Comparison of ENCODE assay signal across 1 cellular context in the genomic region with DNA sequence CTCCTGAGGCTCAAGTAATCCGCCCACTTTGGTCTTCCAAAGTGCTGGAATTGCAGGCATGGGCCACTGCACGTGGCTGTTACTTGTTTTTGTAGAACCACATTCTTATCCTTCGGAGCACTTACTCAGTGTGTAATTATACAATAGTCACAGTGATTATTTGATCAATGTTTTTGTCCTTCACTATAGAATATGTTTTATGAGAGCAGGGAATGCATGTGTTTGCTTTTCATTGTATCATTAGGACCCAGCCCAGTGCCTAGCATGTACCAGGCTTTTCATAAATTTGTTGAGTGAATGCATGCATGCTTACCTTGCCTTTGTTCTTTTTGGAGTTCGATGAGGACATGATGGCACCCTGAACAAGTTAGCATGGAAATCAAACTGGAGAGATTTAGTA.
TF ChIP-seq lines count a peak whose summit lies in the region.

No MANE protein-coding gene starts in this region.

TF ChIP-seq in endothelial cell of umbilical vein, 7 proteins besides CTCF, POLR2A, EP300 and RAD21:
- TF ChIP-seq EZH2 (IDR thresholded peaks at IDR 0.05; ENCODE audit: borderline replicate concordance, low read depth, low read length, severe bottlenecking) (no peak), GATA2 (IDR thresholded peaks at IDR 0.05; ENCODE audit: insufficient read depth, insufficient read length, low read depth, low read length) (no peak), POLR2AphosphoS5 (IDR thresholded peaks at IDR 0.05; ENCODE audit: insufficient read depth, low read depth, low read length) (no peak), FOS (IDR thresholded peaks at IDR 0.05; ENCODE audit: borderline replicate concordance, insufficient read depth, low read length) (no peak), JUN (IDR thresholded peaks at IDR 0.05; ENCODE audit: borderline replicate concordance, insufficient read depth, insufficient read length, low read depth) (no peak), MYC (IDR thresholded peaks at IDR 0.05; ENCODE audit: low read depth, low read length) (no peak)
- TF ChIP-seq, protein P1, sequence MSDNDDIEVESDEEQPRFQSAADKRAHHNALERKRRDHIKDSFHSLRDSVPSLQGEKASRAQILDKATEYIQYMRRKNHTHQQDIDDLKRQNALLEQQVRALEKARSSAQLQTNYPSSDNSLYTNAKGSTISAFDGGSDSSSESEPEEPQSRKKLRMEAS (IDR thresholded peaks at IDR 0.05; ENCODE audit: insufficient read depth, insufficient read length), result no peak
